11 cellular contexts compared by ENCODE assay signal in genomic region chr16:84924339-84925091, GRCh38.
DNase-seq lines count a peak whose midpoint lies in the region; ATAC-seq, FAIRE-seq and TF ChIP-seq lines count a peak whose summit lies in the region.
"Had no signal": no experiment of that assay in that cellular context is flagged by ENCODE, and none has a peak within 500 bp of the region (broad histone marks: within the 10 kb centered on the region; RNA-seq: fewer than 3 reads in every experiment).

No MANE protein-coding gene starts in this region.

- peak; percentile 51 for ATAC-seq in K562
- no peak for ATAC-seq in GM18519 (IDR thresholded peaks at IDR 0.05; ENCODE audit: low FRiP score, unreplicated experiment)

- no peak for TF ChIP-seq RAD21 in K562 (CRISPR knock-in tag; conservative IDR thresholded peaks at IDR 0.05 in 1 of 2, IDR thresholded peaks at IDR 0.05 in 1 of 2)

- no peak for TF ChIP-seq POLR2A in K562 (conservative IDR thresholded peaks at IDR 0.05)
- TF ChIP-seq POLR2A in tibial nerve (IDR thresholded peaks at IDR 0.05), result no peak

- POLR2A ChIA-PET in K562 (lab: Yijun Ruan, JAX), result interaction anchor here (0.5 kb wide), 1 partner anchor 18 kb away, joined by 3 read pairs; no protein-coding TSS in a partner anchor

- FAIRE-seq in K562 (lab: Jason Lieb, UNC), result no peak

- in situ Hi-C loops in K562 (cut with MboI), result loop anchor here (5.0 kb wide), 1 partner anchor 48 kb away; no protein-coding TSS in a partner anchor

- peak overlapping the region in 1 of 2 experiments; percentile 47; a peak in 2 of 4 replicates for H3K9ac ChIP-seq in K562 (ENCODE audit: insufficient read depth in 1 of 2, low read depth in 2 of 2, low read length in 2 of 2)

- H3K27ac Mint-ChIP-seq in endothelial cell (ENCODE audit: unreplicated experiment), result no peak overlapping the region
- H3K27ac Mint-ChIP-seq: activated naive CD4-positive, alpha-beta T cell treated with anti-CD3 and anti-CD28 coated beads for 36 hours; B cell; IgD-negative memory B cell had no signal

- no peaks in the 10 kb centered on the region for H3K4me1 Mint-ChIP-seq in endothelial cell (ENCODE audit: unreplicated experiment)
- H3K4me1 Mint-ChIP-seq: IgD-negative memory B cell had no signal

- CTCF ChIA-PET in K562 (lab: Yijun Ruan, JAX; ENCODE audit: low intra/inter-chr PET ratio), result interaction anchor here (1.0 to 3.5 kb wide), 6 partner anchors 28 to 170 kb away, joined by 3 to 47 read pairs (median 16); no protein-coding TSS in a partner anchor

- peaks cover 1% of the 10 kb centered on the region for H3K36me3 Mint-ChIP-seq in endothelial cell (ENCODE audit: low read depth, unreplicated experiment)

- DNase-seq in K562 (ENCODE audit: extremely low read depth in 1 of 4, low spot score in 3 of 4) (peak; percentile 50 to 65 (median 61)), left ventricle myocardium inferior (peak; percentile 76), tibial nerve (ENCODE audit: low spot score in 2 of 2) (peak; percentile 71 to 74), NCI-H2227 treated with DMSO at 0.1 percent for 48 hours (lab: John Stamatoyannopoulos, UW) (no peak), endothelial cell (ENCODE audit: low spot score) (no peak)

- TF ChIP-seq CTCF in K562 (IDR thresholded peaks at IDR 0.05 in 2 of 3, conservative IDR thresholded peaks at IDR 0.05 in 1 of 3; ENCODE audit: insufficient read depth in 2 of 3, low read depth in 1 of 3, low read length in 3 of 3) (no peak), left ventricle myocardium inferior (IDR thresholded peaks at IDR 0.05; ENCODE audit: borderline replicate concordance) (no peak), neutrophil (IDR thresholded peaks at IDR 0.05) (no peak), tibial nerve (IDR thresholded peaks at IDR 0.05) (no peak), endothelial cell (IDR thresholded peaks at IDR 0.05; ENCODE audit: unreplicated experiment) (no peak)

- 35% methylated on average over 23 of the region's 23 CpGs for WGBS in K562 (ENCODE audit: insufficient coverage, low coverage, missing lambda C conversion rate)
- 51 to 58% methylated on average over 21 to 22 of the region's 23 CpGs for WGBS in tibial nerve, 2 donors

- H3K9me1 ChIP-seq in K562 (ENCODE audit: control insufficient read depth, insufficient read depth, low read length), result no peaks in the 10 kb centered on the region

- H3K4me3 Mint-ChIP-seq in endothelial cell (ENCODE audit: unreplicated experiment), result no peak overlapping the region
- H3K4me3 Mint-ChIP-seq: activated naive CD4-positive, alpha-beta T cell treated with anti-CD3 and anti-CD28 coated beads for 36 hours; B cell had no signal

- peaks cover 1% of the 10 kb centered on the region for H3K27me3 Mint-ChIP-seq in endothelial cell (ENCODE audit: unreplicated experiment)

- peak overlapping the region; percentile 81 for H2AFZ ChIP-seq in K562 (ENCODE audit: low read depth, low read length)

- H3K9me3 ChIP-seq in K562 (replicated peaks; ENCODE audit: control insufficient read depth, insufficient read depth, low read depth, low read length) (no peaks in the 10 kb centered on the region), left ventricle myocardium inferior (replicated peaks) (no peaks in the 10 kb centered on the region), neutrophil (no peaks in the 10 kb centered on the region), tibial nerve (no peaks in the 10 kb centered on the region)
- H3K9me3 ChIP-seq: thyroid gland had no signal

- H3K79me2 ChIP-seq in K562 (ENCODE audit: control insufficient read depth, insufficient read depth, low read length), result no peaks in the 10 kb centered on the region

- intact Hi-C loops in K562 (cut with micrococcal nuclease), result loop anchor here (1.0 to 5.0 kb wide), 5 partner anchors 28 to 170 kb away; no protein-coding TSS in a partner anchor
- intact Hi-C loops in left ventricle myocardium inferior (cut with micrococcal nuclease), result no loop called here

- H3K27me3 ChIP-seq in K562 (ENCODE audit: control insufficient read depth in 2 of 2, insufficient read depth in 2 of 2, low read length in 2 of 2), result peaks cover 9 to 15% of the 10 kb centered on the region in 2 experiments; a peak in 3 of 5 replicates
- no peaks in the 10 kb centered on the region for H3K27me3 ChIP-seq in left ventricle myocardium inferior (ENCODE audit: low read depth)
- no peaks in the 10 kb centered on the region for H3K27me3 ChIP-seq in neutrophil
- H3K27me3 ChIP-seq in tibial nerve, result no peaks in the 10 kb centered on the region
- H3K27me3 ChIP-seq: thyroid gland had no signal

- H3K4me2 ChIP-seq in K562 (ENCODE audit: insufficient read depth, low read length), result peak overlapping the region; percentile 7; the same call in 1 of the 2 replicates

- peaks cover 6 to 46% of the 10 kb centered on the region in 2 experiments; a peak in 4 of 5 replicates for H3K4me1 ChIP-seq in K562 (replicated peaks in 1 of 2; ENCODE audit: control insufficient read depth in 2 of 2, insufficient read depth in 2 of 2, low read length in 2 of 2)
- H3K4me1 ChIP-seq in left ventricle myocardium inferior, result peaks cover 69% of the 10 kb centered on the region
- H3K4me1 ChIP-seq in neutrophil (ENCODE audit: control insufficient read depth in 1 of 2, insufficient read depth in 1 of 2, low read depth in 1 of 2, low read length in 1 of 2), result peaks cover 13 to 22% of the 10 kb centered on the region in 2 experiments
- peaks cover 0 to 69% (median 16%) of the 10 kb centered on the region in 4 donors for H3K4me1 ChIP-seq in tibial nerve

- TF ChIP-seq EP300 in K562 (IDR thresholded peaks at IDR 0.05; ENCODE audit: low read length) (no peak), tibial nerve (IDR thresholded peaks at IDR 0.05) (peak in 1 of 2 donors; percentile 70)

- H3K36me3 ChIP-seq in K562 (ENCODE audit: control insufficient read depth, insufficient read depth, low read length) (no peaks in the 10 kb centered on the region), left ventricle myocardium inferior (no peaks in the 10 kb centered on the region), neutrophil (no peaks in the 10 kb centered on the region), tibial nerve (no peaks in the 10 kb centered on the region)
- H3K36me3 ChIP-seq: thyroid gland had no signal

- no peak overlapping the region for H3K4me3 ChIP-seq in K562
- no peak overlapping the region for H3K4me3 ChIP-seq in left ventricle myocardium inferior
- no peak overlapping the region for H3K4me3 ChIP-seq in neutrophil (ENCODE audit: low read depth in 1 of 2, low read length in 1 of 2)
- H3K4me3 ChIP-seq in tibial nerve, result no peak overlapping the region
- H3K4me3 ChIP-seq: thyroid gland had no signal

- BruUV-seq in K562 (replicated peaks; lab: Mats Ljungman, UMichigan), result no TSS peak

- H3K27ac ChIP-seq in K562 (ENCODE audit: extremely low read depth, low read depth, low read length), result no peak overlapping the region
- peak overlapping the region; percentile 93 for H3K27ac ChIP-seq in left ventricle myocardium inferior (replicated peaks)
- peak overlapping the region; percentile 25 for H3K27ac ChIP-seq in neutrophil
- H3K27ac ChIP-seq in tibial nerve, result peak overlapping the region in 2 of 4 donors; percentile 38 to 46
- H3K27ac ChIP-seq: thyroid gland had no signal

- H4K20me1 ChIP-seq in K562 (replicated peaks; ENCODE audit: control insufficient read depth, insufficient read depth, low read length), result peaks cover 5% of the 10 kb centered on the region; the same call in 1 of the 2 replicates

- no peaks in the 10 kb centered on the region for H3K9me3 Mint-ChIP-seq in endothelial cell (ENCODE audit: unreplicated experiment)
- H3K9me3 Mint-ChIP-seq: activated naive CD4-positive, alpha-beta T cell treated with anti-CD3 and anti-CD28 coated beads for 36 hours had no signal

TF ChIP-seq in K562, 482 proteins besides CTCF, POLR2A, EP300 and RAD21 (continues in another document):
- TF ChIP-seq MAX (CRISPR knock-in tag; IDR thresholded peaks at IDR 0.05), result peak; percentile 87
- TF ChIP-seq KDM2B (CRISPR knock-in tag; IDR thresholded peaks at IDR 0.05), result no peak
- TF ChIP-seq L3MBTL2 (IDR thresholded peaks at IDR 0.05), result peak; percentile 88
- peak; percentile 24 for TF ChIP-seq NFYB (IDR thresholded peaks at IDR 0.05; ENCODE audit: extremely low read depth, insufficient read length)
- peak; percentile 33; the same call in 1 of the 2 replicates for TF ChIP-seq CXXC5 (CRISPR knock-in tag; IDR thresholded peaks at IDR 0.05)
- TF ChIP-seq NCOA1 (IDR thresholded peaks at IDR 0.05; ENCODE audit: low read depth), result 0 out of 2 replicates have a peak, but pooled peaks have one; percentile 10
- no peak for TF ChIP-seq KAT7 (CRISPR knock-in tag; IDR thresholded peaks at IDR 0.05; ENCODE audit: borderline replicate concordance)
- TF ChIP-seq MYC (IDR thresholded peaks at IDR 0.05; ENCODE audit: low read depth, low read length), result peak; percentile 34; the same call in 1 of the 2 replicates
- no peak for TF ChIP-seq MYC (CRISPR knock-in tag; IDR thresholded peaks at IDR 0.05; ENCODE audit: borderline replicate concordance, low read depth)
- TF ChIP-seq ZFP91 (CRISPR knock-in tag; IDR thresholded peaks at IDR 0.05), result no peak; the same call in 1 of the 2 replicates
- TF ChIP-seq USF1 (CRISPR knock-in tag; IDR thresholded peaks at IDR 0.05), result peak; percentile 65

Comparison
In these comparisons a context has a peak if more than half of its experiments do, and no peak if none do; other contexts are left out.
1. DNase-seq: peak in K562 (4 of 4), left ventricle myocardium inferior (single experiment) and tibial nerve (2 of 2); none in NCI-H2227 treated with DMSO at 0.1 percent for 48 hours (single experiment) and endothelial cell (single experiment).